In genomic region chr18:59565957-59566356, GRCh38 we compare ENCODE assay signal across 16 cellular contexts.
"Had no signal": no experiment of that assay in that cellular context is flagged by ENCODE, and none has a peak within 500 bp of the region (broad histone marks: within the 10 kb centered on the region; RNA-seq: fewer than 3 reads in every experiment).

No MANE protein-coding gene starts in this region.

- H3K36me3 Mint-ChIP-seq: natural killer cell had no signal

- ATAC-seq: mucosa of descending colon, natural killer cell, T-helper 17 cell had no signal

- H3K27ac Mint-ChIP-seq: activated B cell treated with CpG ODN at 0.5 μM for 24 hours, endodermal cell, natural killer cell, progenitor cell of endocrine pancreas, T-helper 17 cell had no signal

- DNase-seq: activated B cell treated with CpG ODN at 0.5 μM for 24 hours; activated CD4-positive, alpha-beta T cell treated with anti-CD3 and anti-CD28 coated beads, Interleukin-2, amount 50 U/mL, for 1 hour; activated naive CD4-positive, alpha-beta T cell treated with Interleukin-2 at 50 U/mL for 16 hours; dorsolateral prefrontal cortex; endodermal cell; islet precursor cell; mammary epithelial cell; mucosa of descending colon; natural killer cell; nucleus accumbens; T-helper 17 cell had no signal

- H3K9me3 Mint-ChIP-seq: activated B cell treated with CpG ODN at 0.5 μM for 24 hours, endodermal cell had no signal

- H3K27me3 ChIP-seq: cardiac muscle cell, gastroesophageal sphincter, right atrium auricular region had no signal

- H3K4me3 Mint-ChIP-seq: activated B cell treated with CpG ODN at 0.5 μM for 24 hours, endodermal cell, natural killer cell, T-helper 17 cell had no signal

- H3K4me1 Mint-ChIP-seq: activated B cell treated with CpG ODN at 0.5 μM for 24 hours, endodermal cell, natural killer cell, T-helper 17 cell had no signal

- H3K4me3 ChIP-seq: cardiac muscle cell, dorsolateral prefrontal cortex, gastroesophageal sphincter, mucosa of descending colon, right atrium auricular region, thoracic aorta had no signal

- H3K4me1 ChIP-seq: right atrium auricular region had no signal

- H3K36me3 ChIP-seq: cardiac muscle cell, gastroesophageal sphincter, right atrium auricular region, thoracic aorta had no signal

- H3K9me3 ChIP-seq: gastroesophageal sphincter, mucosa of descending colon, right atrium auricular region, thoracic aorta had no signal

- H3K27ac ChIP-seq: cardiac muscle cell, dorsolateral prefrontal cortex, gastroesophageal sphincter, right atrium auricular region, thoracic aorta had no signal

- H3K27me3 Mint-ChIP-seq: T-helper 17 cell had no signal
